Comparison of ENCODE assay signal across 34 cellular contexts in the genomic region with DNA sequence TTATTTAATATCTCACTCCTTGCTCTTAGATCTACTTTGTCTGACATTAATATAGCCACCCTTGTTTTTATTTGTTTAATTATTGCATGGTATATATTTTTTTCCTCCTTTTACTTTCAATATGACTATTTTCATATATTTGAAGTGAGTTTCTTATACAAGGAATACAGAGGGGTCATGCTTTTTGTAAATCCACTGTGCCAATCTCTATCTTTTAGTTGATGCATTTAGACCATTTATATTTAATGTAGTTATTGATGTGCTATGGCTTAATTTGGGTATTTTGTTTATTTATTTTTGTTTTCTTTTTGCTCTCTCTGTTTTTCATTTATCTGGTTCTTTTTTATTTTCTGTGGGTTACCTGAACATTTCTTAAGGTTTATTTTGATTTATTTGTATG.
"Had no signal": no experiment of that assay in that cellular context is flagged by ENCODE, and none has a peak within 500 bp of the region (broad histone marks: within the 10 kb centered on the region; RNA-seq: fewer than 3 reads in every experiment).

No MANE protein-coding gene starts in this region.

- DNase-seq: Karpas-422, Kasumi-1, MG63, MM.1S, MV-4-11, NCI-H1048, NCI-H1092, NCI-H1092 treated with DMSO at 0.1 percent for 48 hours, NCI-H1105, NCI-H1105 treated with DMSO at 0.1 percent for 48 hours, NCI-H1417, NCI-H1417 treated with DMSO at 0.1 percent for 48 hours, NCI-H1436, NCI-H1436 treated with DMSO at 0.1 percent for 48 hours, NCI-H146, NCI-H1694, NCI-H1694 treated with DMSO at 0.1 percent for 48 hours, NCI-H187, NCI-H187 treated with DMSO at 0.1 percent for 48 hours, NCI-H1930, NCI-H2029, NCI-H2029 treated with DMSO at 0.1 percent for 48 hours, NCI-H2081, NCI-H2081 treated with DMSO at 0.1 percent for 48 hours, NCI-H2107, NCI-H2171, NCI-H2171 treated with DMSO at 0.1 percent for 48 hours, NCI-H2227 treated with DMSO at 0.1 percent for 48 hours, NCI-H226, NCI-H345, NCI-H446, NCI-H446 treated with DMSO at 0.1 percent for 48 hours, NCI-H510A had no signal

- H3K27me3 ChIP-seq: MG63 had no signal

- H3K9me3 ChIP-seq: MG63 had no signal

- H3K27ac ChIP-seq: KMS-11 had no signal

- H3K4me3 ChIP-seq: MG63 had no signal

- H3K36me3 ChIP-seq: MG63 had no signal

- H3K4me2 ChIP-seq: KMS-11 had no signal

- H3K9ac ChIP-seq: KMS-11 had no signal
